In the genomic region with DNA sequence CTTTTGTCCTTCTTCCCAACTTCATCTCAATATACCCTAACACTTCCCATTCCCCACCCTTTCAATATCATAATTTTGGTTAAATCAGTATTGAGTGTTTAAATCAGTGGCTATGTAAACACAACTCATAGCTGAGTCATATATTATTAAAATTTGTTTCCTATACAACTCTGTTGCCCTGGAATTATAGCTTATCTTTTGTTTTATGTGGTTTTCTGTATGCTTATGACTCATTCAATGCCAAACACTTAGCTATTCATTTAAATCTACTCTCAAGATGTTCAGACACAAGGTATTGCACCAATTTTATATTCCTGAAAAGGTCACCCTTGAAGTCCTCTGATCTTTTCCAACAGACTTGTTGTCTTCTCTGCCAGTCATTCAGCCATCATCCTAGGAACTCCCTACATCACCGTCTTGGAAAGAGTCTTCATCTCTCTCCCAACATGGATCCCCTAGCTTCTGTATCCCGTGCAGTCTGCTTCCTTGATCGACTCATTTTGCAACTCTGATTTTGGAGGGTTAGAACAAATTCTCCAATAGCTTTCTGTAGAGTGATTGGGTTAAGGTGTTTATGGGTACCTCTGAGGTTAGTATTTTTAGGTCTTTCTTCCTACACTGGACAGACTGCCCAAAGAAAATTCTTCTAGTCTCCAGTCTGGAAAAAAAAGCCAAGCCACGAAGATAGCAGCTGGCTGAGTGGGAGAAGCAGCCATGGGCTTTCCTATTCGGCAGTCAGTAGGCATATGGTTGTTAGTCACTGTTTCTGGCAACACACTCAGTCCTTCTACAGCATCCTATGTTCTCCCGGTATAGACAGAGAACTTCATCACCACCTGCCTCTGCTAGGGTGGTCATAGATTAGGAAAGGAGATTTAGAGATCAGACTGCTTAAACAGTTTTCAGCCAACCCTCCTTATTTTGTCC, we compare ENCODE assay signal across 16 cellular contexts.
DNase-seq lines count a peak whose midpoint lies in the region; ATAC-seq, FAIRE-seq and TF ChIP-seq lines count a peak whose summit lies in the region.
"Had no signal": no experiment of that assay in that cellular context is flagged by ENCODE, and none has a peak within 500 bp of the region (broad histone marks: within the 10 kb centered on the region; RNA-seq: fewer than 3 reads in every experiment).

No MANE protein-coding gene starts in this region.

- WGBS in mesenchymal stem cell: 81% methylated on average over 3 of the region's 6 CpGs

- H3K36me3 ChIP-seq in bronchial epithelial cell (ENCODE audit: control insufficient read depth, insufficient read depth, low read length) (no peaks in the 10 kb centered on the region), mesenchymal stem cell (ENCODE audit: control insufficient read depth in 1 of 2, insufficient read depth in 2 of 2, low read depth in 1 of 2, low read length in 2 of 2) (no peaks in the 10 kb centered on the region)
- H3K36me3 ChIP-seq: BLaER1 had no signal

- H3K79me1 ChIP-seq in mesenchymal stem cell (replicated peaks; ENCODE audit: low read length, poor library complexity, severe bottlenecking): no peaks in the 10 kb centered on the region

- no peak overlapping the region for H3K27ac Mint-ChIP-seq in activated T-helper 17 cell treated with anti-CD3 and anti-CD28 coated beads, Interleukin-2, amount 50 U/mL, for 72 hours
- H3K27ac Mint-ChIP-seq: activated B cell treated with CpG ODN at 0.5 μM for 24 hours; progenitor cell of endocrine pancreas; stimulated activated memory B cell treated with anti-CD40 and anti-IgM and Interleukin-4, amounts not matched to agents 10 μg/mL and 1 μg/mL and 100 μg/mL, for 72 hours had no signal

- no peak overlapping the region for H2AK5ac ChIP-seq in mesenchymal stem cell (ENCODE audit: low read length, severe bottlenecking)

- no peak overlapping the region for H3K4me3 Mint-ChIP-seq in activated T-helper 17 cell treated with anti-CD3 and anti-CD28 coated beads, Interleukin-2, amount 50 U/mL, for 72 hours
- H3K4me3 Mint-ChIP-seq: activated B cell treated with CpG ODN at 0.5 μM for 24 hours; stimulated activated memory B cell treated with anti-CD40 and anti-IgM and Interleukin-4, amounts not matched to agents 10 μg/mL and 1 μg/mL and 100 μg/mL, for 72 hours had no signal

- H2BK5ac ChIP-seq in mesenchymal stem cell (ENCODE audit: low read depth, low read length, poor library complexity, severe bottlenecking): no peak overlapping the region

- no peak overlapping the region for H2BK12ac ChIP-seq in mesenchymal stem cell (ENCODE audit: low read length in 2 of 2)

- no peak overlapping the region for H3K4me2 ChIP-seq in mesenchymal stem cell (ENCODE audit: low read length, poor library complexity, severe bottlenecking)
- H3K4me2 ChIP-seq: BLaER1 had no signal

- H3K27me3 ChIP-seq in bronchial epithelial cell (ENCODE audit: control insufficient read depth, insufficient read depth, low read length) (no peaks in the 10 kb centered on the region), mesenchymal stem cell (ENCODE audit: control insufficient read depth in 1 of 2, insufficient read depth in 1 of 2, low read length in 2 of 2) (no peaks in the 10 kb centered on the region)
- H3K27me3 ChIP-seq: BLaER1 had no signal

- no peaks in the 10 kb centered on the region for H3K27me3 Mint-ChIP-seq in activated T-helper 17 cell treated with anti-CD3 and anti-CD28 coated beads, Interleukin-2, amount 50 U/mL, for 72 hours
- H3K27me3 Mint-ChIP-seq: activated B cell treated with CpG ODN at 0.5 μM for 24 hours; progenitor cell of endocrine pancreas; stimulated activated memory B cell treated with anti-CD40 and anti-IgM and Interleukin-4, amounts not matched to agents 10 μg/mL and 1 μg/mL and 100 μg/mL, for 72 hours had no signal

- H3K18ac ChIP-seq in mesenchymal stem cell (ENCODE audit: low read depth in 1 of 2, low read length in 2 of 2): no peak overlapping the region

- no peak overlapping the region for H3K9ac ChIP-seq in mesenchymal stem cell (ENCODE audit: low read length)
- H3K9ac ChIP-seq: BLaER1 had no signal

- TF ChIP-seq CTCF in bronchial epithelial cell (IDR thresholded peaks at IDR 0.05; ENCODE audit: insufficient read depth, low read length, severe bottlenecking): no peak

- no peak overlapping the region for H3K23ac ChIP-seq in mesenchymal stem cell (ENCODE audit: low read length in 2 of 2)

- no peak for ATAC-seq in activated T-helper 17 cell treated with anti-CD3 and anti-CD28 coated beads, Interleukin-2, amount 50 U/mL, for 72 hours (replicated peaks)
- ATAC-seq: stimulated activated memory B cell treated with anti-CD40 and anti-IgM and Interleukin-4, amounts not matched to agents 10 μg/mL and 1 μg/mL and 100 μg/mL, for 72 hours had no signal

- no peaks in the 10 kb centered on the region for H3K9me3 Mint-ChIP-seq in activated T-helper 17 cell treated with anti-CD3 and anti-CD28 coated beads, Interleukin-2, amount 50 U/mL, for 72 hours
- H3K9me3 Mint-ChIP-seq: activated B cell treated with CpG ODN at 0.5 μM for 24 hours; stimulated activated memory B cell treated with anti-CD40 and anti-IgM and Interleukin-4, amounts not matched to agents 10 μg/mL and 1 μg/mL and 100 μg/mL, for 72 hours had no signal

- no peak overlapping the region for H3K14ac ChIP-seq in mesenchymal stem cell (ENCODE audit: low read length in 2 of 2)

- H2BK120ac ChIP-seq in mesenchymal stem cell (ENCODE audit: low read depth, low read length): no peak overlapping the region

- no peaks in the 10 kb centered on the region for H3K9me3 ChIP-seq in mesenchymal stem cell (ENCODE audit: control insufficient read depth, low read length)
- H3K9me3 ChIP-seq: BLaER1 had no signal

- no peak for FAIRE-seq in bronchial epithelial cell (lab: Jason Lieb, UNC)

- H3K4me1 Mint-ChIP-seq in activated T-helper 17 cell treated with anti-CD3 and anti-CD28 coated beads, Interleukin-2, amount 50 U/mL, for 72 hours: no peaks in the 10 kb centered on the region
- H3K4me1 Mint-ChIP-seq: activated B cell treated with CpG ODN at 0.5 μM for 24 hours; stimulated activated memory B cell treated with anti-CD40 and anti-IgM and Interleukin-4, amounts not matched to agents 10 μg/mL and 1 μg/mL and 100 μg/mL, for 72 hours had no signal

- H3K36me3 Mint-ChIP-seq in activated T-helper 17 cell treated with anti-CD3 and anti-CD28 coated beads, Interleukin-2, amount 50 U/mL, for 72 hours (ENCODE audit: low read depth): no peaks in the 10 kb centered on the region
- H3K36me3 Mint-ChIP-seq: stimulated activated memory B cell treated with anti-CD40 and anti-IgM and Interleukin-4, amounts not matched to agents 10 μg/mL and 1 μg/mL and 100 μg/mL, for 72 hours had no signal

- H2BK15ac ChIP-seq in mesenchymal stem cell (ENCODE audit: low read depth, poor library complexity, severe bottlenecking): no peak overlapping the region

- DNase-seq in DMS53 (lab: John Stamatoyannopoulos, UW): peak; percentile 73
- DNase-seq in NCI-H226: peak; percentile 89
- DNase-seq in bronchial epithelial cell (ENCODE audit: low read depth): peak; percentile 93
- DNase-seq in mesenchymal stem cell: peak; percentile 23
- no peak for DNase-seq in NCI-H524 treated with DMSO at 0.1 percent for 48 hours (lab: John Stamatoyannopoulos, UW)
- DNase-seq in NK-92 (lab: John Stamatoyannopoulos, UW; ENCODE audit: unreplicated experiment): no peak
- DNase-seq in GM19238 (ENCODE audit: insufficient read length, low spot score): no peak
- DNase-seq: activated B cell treated with CpG ODN at 0.5 μM for 24 hours; activated CD8-positive, alpha-beta memory T cell treated with anti-CD3 and anti-CD28 coated beads, Interleukin-2, amount 50 U/mL, for 48 hours; NCI-H2227 treated with DMSO at 0.1 percent for 48 hours; SHP77 treated with DMSO at 0.1 percent for 48 hours; stimulated activated CD4-positive, alpha-beta T cell treated with anti-CD3 and anti-CD28 coated beads, Interleukin-1b, Interleukin-23, amount 100 ng/mL, for 48 hours had no signal

- H3K4me1 ChIP-seq in mesenchymal stem cell (ENCODE audit: control insufficient read depth, insufficient read depth, low read depth, low read length): no peaks in the 10 kb centered on the region
- H3K4me1 ChIP-seq: BLaER1 had no signal

- H3K4me3 ChIP-seq in bronchial epithelial cell (ENCODE audit: low read depth, low read length) (no peak overlapping the region), mesenchymal stem cell (ENCODE audit: insufficient read depth in 1 of 2, low read depth in 1 of 2, low read length in 2 of 2) (no peak overlapping the region)
- H3K4me3 ChIP-seq: BLaER1 had no signal

- H2AFZ ChIP-seq in mesenchymal stem cell (ENCODE audit: low read depth, low read length): no peak overlapping the region

- H3K27ac ChIP-seq in mesenchymal stem cell (ENCODE audit: low read length, poor library complexity, severe bottlenecking): no peak overlapping the region
- H3K27ac ChIP-seq: BLaER1 had no signal

- H4K91ac ChIP-seq in mesenchymal stem cell (ENCODE audit: low read length): no peak overlapping the region

- no peak overlapping the region for H4K8ac ChIP-seq in mesenchymal stem cell (ENCODE audit: low read length)

- no peak overlapping the region for H3K4ac ChIP-seq in mesenchymal stem cell (ENCODE audit: low read depth in 1 of 2, low read length in 2 of 2)

Comparison
In these comparisons a context has a peak if more than half of its experiments do, and no peak if none do; other contexts are left out.
1. DNase-seq: peak in DMS53 (single experiment), NCI-H226 (single experiment), bronchial epithelial cell (single experiment) and mesenchymal stem cell (single experiment); none in NCI-H524 treated with DMSO at 0.1 percent for 48 hours (single experiment), NK-92 (single experiment) and GM19238 (single experiment).